1 cellular context compared by ENCODE assay signal in the genomic region with DNA sequence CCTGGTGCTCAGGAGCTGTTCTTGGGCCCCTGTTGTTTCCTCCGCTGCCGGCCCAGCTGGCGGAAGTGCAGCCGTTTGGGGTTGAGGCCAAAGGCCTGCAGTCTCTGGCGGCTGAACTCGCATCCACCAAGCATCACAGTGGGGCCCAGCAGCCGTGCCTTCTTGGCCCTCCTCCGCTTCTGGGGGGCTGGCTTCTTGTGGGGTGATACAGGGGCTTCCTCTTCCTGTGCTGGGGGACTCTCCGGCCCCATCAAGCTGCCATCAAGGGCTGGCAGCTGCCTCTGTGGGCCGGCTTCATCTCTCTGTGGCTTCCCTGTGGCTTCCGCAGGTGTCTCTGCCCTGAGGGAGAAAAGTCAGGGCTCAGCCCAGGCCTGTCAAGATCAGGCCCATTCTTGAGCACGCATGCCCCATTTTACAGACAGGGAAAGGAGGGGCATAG.
A peak's percentile ranks its signal among the peaks of the same experiment; 100 is the strongest.
TF ChIP-seq lines count a peak whose summit lies in the region.

No MANE protein-coding gene starts in this region.

TF ChIP-seq in GM12878, 131 proteins besides CTCF, POLR2A, EP300 and RAD21 (continued from another document):
- TF ChIP-seq, protein P1, sequence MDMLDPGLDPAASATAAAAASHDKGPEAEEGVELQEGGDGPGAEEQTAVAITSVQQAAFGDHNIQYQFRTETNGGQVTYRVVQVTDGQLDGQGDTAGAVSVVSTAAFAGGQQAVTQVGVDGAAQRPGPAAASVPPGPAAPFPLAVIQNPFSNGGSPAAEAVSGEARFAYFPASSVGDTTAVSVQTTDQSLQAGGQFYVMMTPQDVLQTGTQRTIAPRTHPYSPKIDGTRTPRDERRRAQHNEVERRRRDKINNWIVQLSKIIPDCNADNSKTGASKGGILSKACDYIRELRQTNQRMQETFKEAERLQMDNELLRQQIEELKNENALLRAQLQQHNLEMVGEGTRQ (IDR thresholded peaks at IDR 0.05; ENCODE audit: borderline replicate concordance, low read depth, low read length) = no peak
- TF ChIP-seq PAX5 (IDR thresholded peaks at IDR 0.05; ENCODE audit: borderline replicate concordance, low read depth, low read length) = no peak
- TF ChIP-seq LARP7 (IDR thresholded peaks at IDR 0.05) = no peak
- no peak for TF ChIP-seq BACH1 (IDR thresholded peaks at IDR 0.05; ENCODE audit: borderline replicate concordance)
- TF ChIP-seq PAX8 (IDR thresholded peaks at IDR 0.05) = no peak
- TF ChIP-seq GATAD2B (conservative IDR thresholded peaks at IDR 0.05; ENCODE audit: low read depth) = 0 out of 2 replicates have a peak, but pooled peaks have one; percentile 37
- 0 out of 3 replicates have a peak, but pooled peaks have one; percentile 29 for TF ChIP-seq POU2F2 (IDR thresholded peaks at IDR 0.05; ENCODE audit: borderline replicate concordance, low read depth, low read length)
- TF ChIP-seq RCOR1 (conservative IDR thresholded peaks at IDR 0.05; ENCODE audit: low read depth, low read length) = no peak
- no peak for TF ChIP-seq TAF1 (IDR thresholded peaks at IDR 0.05; ENCODE audit: borderline replicate concordance, low read depth, low read length)
- TF ChIP-seq CREM (IDR thresholded peaks at IDR 0.05; ENCODE audit: low read depth) = peak; percentile 7; the same call in 1 of the 2 replicates
- TF ChIP-seq, protein P2, sequence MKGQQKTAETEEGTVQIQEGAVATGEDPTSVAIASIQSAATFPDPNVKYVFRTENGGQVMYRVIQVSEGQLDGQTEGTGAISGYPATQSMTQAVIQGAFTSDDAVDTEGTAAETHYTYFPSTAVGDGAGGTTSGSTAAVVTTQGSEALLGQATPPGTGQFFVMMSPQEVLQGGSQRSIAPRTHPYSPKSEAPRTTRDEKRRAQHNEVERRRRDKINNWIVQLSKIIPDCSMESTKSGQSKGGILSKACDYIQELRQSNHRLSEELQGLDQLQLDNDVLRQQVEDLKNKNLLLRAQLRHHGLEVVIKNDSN (IDR thresholded peaks at IDR 0.05; ENCODE audit: borderline replicate concordance, extremely low read length, insufficient read depth, low read depth, low read length) = no peak
- peak; percentile 57 for TF ChIP-seq SPI1 (IDR thresholded peaks at IDR 0.05; ENCODE audit: borderline replicate concordance, insufficient read depth, low read depth, low read length)
- TF ChIP-seq EED (IDR thresholded peaks at IDR 0.05; ENCODE audit: low read depth) = no peak
TF ChIP-seq in GM12878: peak in this region for 22.
